In the genomic region with DNA sequence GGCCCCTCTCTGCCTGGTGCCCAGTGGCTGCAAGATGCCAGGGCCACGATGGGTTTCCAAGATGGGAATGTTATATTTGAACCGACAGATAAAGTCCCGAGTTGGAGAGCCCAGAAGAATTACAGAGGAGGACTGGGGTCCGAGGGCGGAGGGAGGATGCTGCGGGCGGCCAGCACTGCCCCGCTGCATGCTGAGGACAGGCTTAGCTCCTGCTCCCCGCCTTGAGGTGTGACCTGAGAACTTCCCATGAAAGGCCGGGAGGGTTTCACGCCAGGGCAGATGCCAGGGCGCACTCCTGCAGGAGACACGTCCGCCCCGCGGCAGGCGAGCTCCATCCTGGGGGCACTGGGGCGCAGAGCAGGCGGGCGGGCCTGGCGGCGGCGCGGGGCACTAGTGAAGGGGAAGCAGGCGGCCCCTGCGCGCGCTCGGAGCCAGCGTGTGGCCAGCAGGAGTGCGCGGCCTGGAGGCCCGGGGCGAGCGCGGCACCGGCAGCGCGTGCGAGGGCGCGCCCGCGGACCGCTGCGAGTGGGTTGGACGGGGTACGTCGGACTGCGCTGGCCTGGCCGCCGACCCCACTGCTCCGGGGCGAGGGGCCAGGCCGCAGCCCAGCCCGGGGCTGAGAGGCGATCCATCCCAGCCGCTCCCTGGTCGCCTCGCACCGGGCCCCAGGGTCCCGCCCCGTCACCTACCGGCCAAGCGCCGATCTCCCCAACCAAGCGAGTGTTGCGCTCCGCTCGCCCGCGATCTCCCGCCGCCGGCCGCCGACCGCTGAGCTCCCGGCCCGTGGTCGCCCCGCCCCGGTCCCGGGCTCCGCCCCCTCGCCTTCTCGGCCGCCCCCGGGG, we compare ENCODE assay signal across 8 cellular contexts.
DNase-seq lines count a peak whose midpoint lies in the region; ATAC-seq lines count a peak whose summit lies in the region.

Gene MAP3K14, minus strand, starts transcription at position 750 of the 842 bp plus-strand sequence. CDS start 26,275 bp downstream, outside the sequence.

- peak within 1 kb of the TSS; percentile 90 for H3K27ac Mint-ChIP-seq in stimulated activated memory B cell treated with anti-CD40 and anti-IgM and Interleukin-4, amounts not matched to agents 10 μg/mL and 1 μg/mL and 100 μg/mL, for 72 hours

- ATAC-seq in HG02884 (IDR thresholded peaks at IDR 0.05; ENCODE audit: unreplicated experiment), result peak; percentile 8
- ATAC-seq in stimulated activated memory B cell treated with anti-CD40 and anti-IgM and Interleukin-4, amounts not matched to agents 10 μg/mL and 1 μg/mL and 100 μg/mL, for 72 hours, result peak; percentile 47

- H3K4me1 Mint-ChIP-seq in stimulated activated memory B cell treated with anti-CD40 and anti-IgM and Interleukin-4, amounts not matched to agents 10 μg/mL and 1 μg/mL and 100 μg/mL, for 72 hours, result peaks cover 67% of the 10 kb centered on the region

- no peaks in the 10 kb centered on the region for H3K27me3 Mint-ChIP-seq in stimulated activated memory B cell treated with anti-CD40 and anti-IgM and Interleukin-4, amounts not matched to agents 10 μg/mL and 1 μg/mL and 100 μg/mL, for 72 hours

- DNase-seq in NCI-H1436 (lab: John Stamatoyannopoulos, UW) (peak; percentile 46), NCI-H1436 treated with DMSO at 0.1 percent for 48 hours (lab: John Stamatoyannopoulos, UW) (no peak), NCI-H510A (lab: John Stamatoyannopoulos, UW) (peak; percentile 54), medulla oblongata (ENCODE audit: extremely low spot score) (peak; percentile 66)
- DNase-seq in activated CD8-positive, alpha-beta memory T cell treated with anti-CD3 and anti-CD28 coated beads for 24 hours, result peak; percentile 86
- DNase-seq in effector CD8-positive, alpha-beta T cell (lab: John Stamatoyannopoulos, UW), result peak; percentile 50

- peaks cover 42% of the 10 kb centered on the region for H3K36me3 Mint-ChIP-seq in stimulated activated memory B cell treated with anti-CD40 and anti-IgM and Interleukin-4, amounts not matched to agents 10 μg/mL and 1 μg/mL and 100 μg/mL, for 72 hours

- H3K9me3 Mint-ChIP-seq in stimulated activated memory B cell treated with anti-CD40 and anti-IgM and Interleukin-4, amounts not matched to agents 10 μg/mL and 1 μg/mL and 100 μg/mL, for 72 hours, result no peaks in the 10 kb centered on the region

- peak within 1 kb of the TSS; percentile 89 for H3K4me3 Mint-ChIP-seq in stimulated activated memory B cell treated with anti-CD40 and anti-IgM and Interleukin-4, amounts not matched to agents 10 μg/mL and 1 μg/mL and 100 μg/mL, for 72 hours
